In genomic region chr15:89998923-89999675, GRCh38 we compare ENCODE assay signal across 11 cellular contexts. TPM values are rescaled to one million over a fixed set of nuclear protein-coding genes. Genes with fewer than 3 reads are reported as not detected.
DNase-seq lines count a peak whose midpoint lies in the region; ATAC-seq and TF ChIP-seq lines count a peak whose summit lies in the region.
"Had no signal": no experiment of that assay in that cellular context is flagged by ENCODE, and none has a peak within 500 bp of the region (broad histone marks: within the 10 kb centered on the region; RNA-seq: fewer than 3 reads in every experiment).

No MANE protein-coding gene starts in this region.

- H3K27me3 Mint-ChIP-seq in immature natural killer cell (ENCODE audit: low read depth in 3 of 3) = peaks cover 15 to 26% (median 26%) of the 10 kb centered on the region in 3 donors

- no peaks in the 10 kb centered on the region for H3K9me3 Mint-ChIP-seq in immature natural killer cell

- TF ChIP-seq CTCF in upper lobe of right lung (IDR thresholded peaks at IDR 0.05) = no peak

- no peaks in the 10 kb centered on the region for H3K36me3 ChIP-seq in upper lobe of right lung
- H3K36me3 ChIP-seq: thoracic aorta had no signal

- DNase-seq in right cardiac atrium = no peak
- no peak for DNase-seq in Right ventricle myocardium inferior (ENCODE audit: missing footprints)
- DNase-seq in amniotic epithelial cell (ENCODE audit: low read depth) = peak; percentile 24
- DNase-seq in immature natural killer cell = peak in 2 of 3 donors; percentile 17 to 37
- DNase-seq in upper lobe of right lung = peak; percentile 62
- DNase-seq in putamen (ENCODE audit: low spot score) = no peak
- DNase-seq in NCI-H146 (lab: John Stamatoyannopoulos, UW) = no peak
- DNase-seq in T1000 (lab: John Stamatoyannopoulos, UW) = no peak
- DNase-seq: NCI-H2081 treated with DMSO at 0.1 percent for 48 hours had no signal

- H3K4me3 ChIP-seq in right cardiac atrium (ENCODE audit: low read length) (no peak overlapping the region), upper lobe of right lung (peak overlapping the region; percentile 67)

- no peaks in the 10 kb centered on the region for H3K27me3 ChIP-seq in right cardiac atrium (ENCODE audit: control insufficient read depth, insufficient read depth)
- H3K27me3 ChIP-seq in upper lobe of right lung = no peaks in the 10 kb centered on the region

- H3K9me3 ChIP-seq in right cardiac atrium (ENCODE audit: control insufficient read depth, low read length) = no peaks in the 10 kb centered on the region
- no peaks in the 10 kb centered on the region for H3K9me3 ChIP-seq in upper lobe of right lung
- H3K9me3 ChIP-seq: thoracic aorta had no signal

- peaks cover 33 to 37% of the 10 kb centered on the region in 2 donors for H3K4me1 Mint-ChIP-seq in immature natural killer cell

- WGBS in right cardiac atrium = 65% methylated on average over 12 of the region's 12 CpGs

- no peaks in the 10 kb centered on the region for H3K36me3 Mint-ChIP-seq in immature natural killer cell

- H3K4me1 ChIP-seq in right cardiac atrium (ENCODE audit: control insufficient read depth, insufficient read depth, low read length) = peaks cover 6% of the 10 kb centered on the region
- H3K4me1 ChIP-seq in upper lobe of right lung = peaks cover 22% of the 10 kb centered on the region

- peak overlapping the region; percentile 39 to 63 (median 44) for H3K4me3 Mint-ChIP-seq in immature natural killer cell

- peak overlapping the region; percentile 17 to 74 (median 50) for H3K27ac Mint-ChIP-seq in immature natural killer cell

- intact Hi-C loops in right cardiac atrium (cut with DNase I) = no loop called here
- intact Hi-C loops in Right ventricle myocardium inferior (cut with DNase I) = no loop called here
- intact Hi-C loops in upper lobe of right lung (cut with DNase I) = no loop called here

- ATAC-seq in right cardiac atrium (no peak), Right ventricle myocardium inferior (no peak), upper lobe of right lung (peak; percentile 63)

- H3K27ac ChIP-seq in right cardiac atrium (ENCODE audit: low read length) = peak overlapping the region; percentile 9
- H3K27ac ChIP-seq in upper lobe of right lung = peak overlapping the region; percentile 89
- H3K27ac ChIP-seq: HL-60, thoracic aorta had no signal

RNA-seq across cellular contexts. Expression of gene ZNF710, which starts 2.0 kb away (rescaled TPM):
- total RNA-seq in right cardiac atrium (10 to 100 TPM in 1 of 4 donors, 1 to 10 TPM in 3; 6.0 to 10.2 (median 8.1) TPM), Right ventricle myocardium inferior (5.4 TPM), upper lobe of right lung (47.9 TPM)
- polyA plus RNA-seq in right cardiac atrium (3.4 TPM), immature natural killer cell (1 to 10 TPM; 1.7 to 3.4 (median 2.3) TPM)

Comparison
In these comparisons a context has a peak if more than half of its experiments do, and no peak if none do; other contexts are left out.
1. DNase-seq: peak in amniotic epithelial cell (single experiment), immature natural killer cell (2 of 3) and upper lobe of right lung (single experiment); none in right cardiac atrium (0 of 3), Right ventricle myocardium inferior (single experiment), putamen (single experiment), NCI-H146 (single experiment) and T1000 (single experiment).